ENCODE assay signal across 10 cellular contexts in genomic region chr1:81907569-81907968, GRCh38.
"Had no signal": no experiment of that assay in that cellular context is flagged by ENCODE, and none has a peak within 500 bp of the region (broad histone marks: within the 10 kb centered on the region; RNA-seq: fewer than 3 reads in every experiment).

No MANE protein-coding gene starts in this region.

- DNase-seq: GM23248, GOT3, H7, HFFc6, KBM-7 had no signal

- ATAC-seq: HCT116 had no signal

- H3K4me3 Mint-ChIP-seq: HFFc6, IgD-negative memory B cell had no signal

- H3K36me3 Mint-ChIP-seq: IgD-negative memory B cell had no signal

- H3K36me3 ChIP-seq: HAP-1 had no signal

- FAIRE-seq: HTR-8/SVneo had no signal

- H3K4me2 ChIP-seq: KMS-11 had no signal

- H3K27ac ChIP-seq: GM23248, KMS-11 had no signal

- H3K4me3 ChIP-seq: GM23248, HAP-1 had no signal

- H3K27ac Mint-ChIP-seq: HFFc6, IgD-negative memory B cell had no signal

- H2AFZ ChIP-seq: GM23248 had no signal

- H3K9me3 Mint-ChIP-seq: IgD-negative memory B cell had no signal

- H3K4me1 Mint-ChIP-seq: IgD-negative memory B cell had no signal

- H3K27me3 Mint-ChIP-seq: IgD-negative memory B cell had no signal

- H3K9ac ChIP-seq: GM23248, KMS-11 had no signal

- H3K9me3 ChIP-seq: HAP-1 had no signal
